Comparison of ENCODE assay signal across 1 cellular context in the genomic region with DNA sequence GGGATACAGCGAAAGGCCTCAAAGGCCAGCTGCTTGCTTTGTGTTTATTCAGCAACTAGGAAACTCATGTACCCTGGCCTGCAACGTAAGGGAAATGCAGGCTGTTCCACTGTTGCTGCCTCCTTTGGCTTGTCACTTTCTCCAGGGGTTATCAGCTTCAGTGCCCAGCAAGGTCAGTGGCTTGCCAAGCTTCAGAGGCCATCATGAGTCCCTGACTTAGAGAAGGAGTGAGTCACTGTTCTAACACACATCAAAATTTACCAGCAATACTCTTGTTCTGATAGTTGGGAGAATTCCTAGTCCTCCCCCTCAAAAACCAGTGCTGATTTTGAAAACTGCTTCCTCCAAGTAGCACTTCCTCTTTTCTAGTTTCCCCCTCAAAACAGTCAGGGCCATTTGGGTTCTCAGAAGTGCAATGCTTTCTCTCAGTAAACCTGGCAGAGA.
TF ChIP-seq lines count a peak whose summit lies in the region.

No MANE protein-coding gene starts in this region.

TF ChIP-seq in K562, 482 proteins besides CTCF, POLR2A, EP300 and RAD21 (continued from another document and continues in another):
- TF ChIP-seq ZNF318 (IDR thresholded peaks at IDR 0.05; ENCODE audit: borderline replicate concordance in 1 of 2, low read depth in 1 of 2) (no peak), NR2C1 (IDR thresholded peaks at IDR 0.05) (no peak), NR2C1 (tag; IDR thresholded peaks at IDR 0.05) (0 out of 2 replicates have a peak, but pooled peaks have one; percentile 19), TEAD4 (IDR thresholded peaks at IDR 0.05; ENCODE audit: low read length) (peak; percentile 63; the same call in 1 of the 2 replicates), TEAD4 (CRISPR knock-in tag; IDR thresholded peaks at IDR 0.05; ENCODE audit: borderline replicate concordance) (no peak), JUN (IDR thresholded peaks at IDR 0.05; ENCODE audit: borderline replicate concordance, low read depth, low read length) (peak; percentile 42; the same call in 1 of the 2 replicates), JUN (CRISPR knock-in tag; IDR thresholded peaks at IDR 0.05; ENCODE audit: borderline replicate concordance) (no peak), PML (IDR thresholded peaks at IDR 0.05; ENCODE audit: low read length) (0 out of 2 replicates have a peak, but pooled peaks have one; percentile 41), NR2C2 (CRISPR knock-in tag; IDR thresholded peaks at IDR 0.05) (no peak), NR2C2 (tag; IDR thresholded peaks at IDR 0.05) (peak; percentile 40; the same call in 1 of the 2 replicates), CTBP1 (IDR thresholded peaks at IDR 0.05; ENCODE audit: borderline replicate concordance) (peak; percentile 18; the same call in 1 of the 2 replicates), CC2D1A (IDR thresholded peaks at IDR 0.05) (peak; percentile 26; the same call in 1 of the 2 replicates), SMARCC2 (IDR thresholded peaks at IDR 0.05; ENCODE audit: low read depth) (0 out of 2 replicates have a peak, but pooled peaks have one; percentile 51), NEUROD1 (IDR thresholded peaks at IDR 0.05; ENCODE audit: borderline replicate concordance, low read depth, low read length, partially characterized antibody) (peak; percentile 17), LEF1 (IDR thresholded peaks at IDR 0.05) (peak; percentile 26; the same call in 1 of the 2 replicates), ZFX (CRISPR knock-in tag; IDR thresholded peaks at IDR 0.05) (no peak; the same call in 1 of the 2 replicates), CBX1 (IDR thresholded peaks at IDR 0.05; ENCODE audit: low read depth) (no peak), SPI1 (IDR thresholded peaks at IDR 0.05; ENCODE audit: borderline replicate concordance, low read depth, low read length) (peak; percentile 100), CBFA2T3 (IDR thresholded peaks at IDR 0.05) (peak; percentile 35; the same call in 1 of the 2 replicates), RBM34 (IDR thresholded peaks at IDR 0.05; ENCODE audit: borderline replicate concordance, insufficient read depth, low read length) (no peak), EGR1 (conservative IDR thresholded peaks at IDR 0.05) (peak; percentile 53), ZNF165 (CRISPR knock-in tag; IDR thresholded peaks at IDR 0.05; ENCODE audit: borderline replicate concordance) (no peak), MBD2 (IDR thresholded peaks at IDR 0.05; ENCODE audit: borderline replicate concordance, low read depth) (0 out of 2 replicates have a peak, but pooled peaks have one; percentile 30), GMEB1 (CRISPR knock-in tag; IDR thresholded peaks at IDR 0.05) (no peak), ZNF583 (CRISPR knock-in tag; IDR thresholded peaks at IDR 0.05) (no peak), ZNF766 (CRISPR knock-in tag; conservative IDR thresholded peaks at IDR 0.05) (peak; percentile 54; the same call in 1 of the 2 replicates), AFF1 (IDR thresholded peaks at IDR 0.05; ENCODE audit: low read depth in 1 of 2, partially characterized antibody in 2 of 2) (peak in 1 of 2 experiments; percentile 38), ATF7 (IDR thresholded peaks at IDR 0.05) (0 out of 2 replicates have a peak, but pooled peaks have one; percentile 15), TCF3 (CRISPR knock-in tag; IDR thresholded peaks at IDR 0.05) (peak; percentile 41; the same call in 1 of the 2 replicates), HDAC1 (IDR thresholded peaks at IDR 0.05) (no peak; a peak in 1 of 4 replicates), PRDM10 (IDR thresholded peaks at IDR 0.05; ENCODE audit: partially characterized antibody) (peak; percentile 43), YY1 (IDR thresholded peaks at IDR 0.05; ENCODE audit: borderline replicate concordance in 1 of 3, control insufficient read depth in 1 of 3, extremely low read depth in 1 of 3, insufficient read depth in 3 of 3, insufficient read length in 1 of 3, insufficient replicate concordance in 2 of 3, low read depth in 1 of 3, low read length in 2 of 3) (peak in 1 of 3 experiments; percentile 68), JUND (IDR thresholded peaks at IDR 0.05; ENCODE audit: borderline replicate concordance, low read depth, low read length) (peak; percentile 87), JUND (tag; IDR thresholded peaks at IDR 0.05; ENCODE audit: borderline replicate concordance, low read depth, low read length) (peak; percentile 81; the same call in 1 of the 3 replicates), ZNF121 (CRISPR knock-in tag; conservative IDR thresholded peaks at IDR 0.05) (no peak)
- TF ChIP-seq, protein P1, sequence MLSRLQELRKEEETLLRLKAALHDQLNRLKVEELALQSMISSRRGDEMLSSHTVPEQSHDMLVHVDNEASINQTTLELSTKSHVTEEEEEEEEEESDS (CRISPR knock-in tag; IDR thresholded peaks at IDR 0.05) = no peak
- TF ChIP-seq, protein P2, sequence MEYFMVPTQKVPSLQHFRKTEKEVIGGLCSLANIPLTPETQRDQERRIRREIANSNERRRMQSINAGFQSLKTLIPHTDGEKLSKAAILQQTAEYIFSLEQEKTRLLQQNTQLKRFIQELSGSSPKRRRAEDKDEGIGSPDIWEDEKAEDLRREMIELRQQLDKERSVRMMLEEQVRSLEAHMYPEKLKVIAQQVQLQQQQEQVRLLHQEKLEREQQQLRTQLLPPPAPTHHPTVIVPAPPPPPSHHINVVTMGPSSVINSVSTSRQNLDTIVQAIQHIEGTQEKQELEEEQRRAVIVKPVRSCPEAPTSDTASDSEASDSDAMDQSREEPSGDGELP (CRISPR knock-in tag; IDR thresholded peaks at IDR 0.05; ENCODE audit: borderline replicate concordance) = no peak
- TF ChIP-seq, protein P3, sequence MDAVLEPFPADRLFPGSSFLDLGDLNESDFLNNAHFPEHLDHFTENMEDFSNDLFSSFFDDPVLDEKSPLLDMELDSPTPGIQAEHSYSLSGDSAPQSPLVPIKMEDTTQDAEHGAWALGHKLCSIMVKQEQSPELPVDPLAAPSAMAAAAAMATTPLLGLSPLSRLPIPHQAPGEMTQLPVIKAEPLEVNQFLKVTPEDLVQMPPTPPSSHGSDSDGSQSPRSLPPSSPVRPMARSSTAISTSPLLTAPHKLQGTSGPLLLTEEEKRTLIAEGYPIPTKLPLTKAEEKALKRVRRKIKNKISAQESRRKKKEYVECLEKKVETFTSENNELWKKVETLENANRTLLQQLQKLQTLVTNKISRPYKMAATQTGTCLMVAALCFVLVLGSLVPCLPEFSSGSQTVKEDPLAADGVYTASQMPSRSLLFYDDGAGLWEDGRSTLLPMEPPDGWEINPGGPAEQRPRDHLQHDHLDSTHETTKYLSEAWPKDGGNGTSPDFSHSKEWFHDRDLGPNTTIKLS (IDR thresholded peaks at IDR 0.05; ENCODE audit: borderline replicate concordance, low read depth) = no peak
